Comparison of ENCODE assay signal across 7 cellular contexts in the genomic region with DNA sequence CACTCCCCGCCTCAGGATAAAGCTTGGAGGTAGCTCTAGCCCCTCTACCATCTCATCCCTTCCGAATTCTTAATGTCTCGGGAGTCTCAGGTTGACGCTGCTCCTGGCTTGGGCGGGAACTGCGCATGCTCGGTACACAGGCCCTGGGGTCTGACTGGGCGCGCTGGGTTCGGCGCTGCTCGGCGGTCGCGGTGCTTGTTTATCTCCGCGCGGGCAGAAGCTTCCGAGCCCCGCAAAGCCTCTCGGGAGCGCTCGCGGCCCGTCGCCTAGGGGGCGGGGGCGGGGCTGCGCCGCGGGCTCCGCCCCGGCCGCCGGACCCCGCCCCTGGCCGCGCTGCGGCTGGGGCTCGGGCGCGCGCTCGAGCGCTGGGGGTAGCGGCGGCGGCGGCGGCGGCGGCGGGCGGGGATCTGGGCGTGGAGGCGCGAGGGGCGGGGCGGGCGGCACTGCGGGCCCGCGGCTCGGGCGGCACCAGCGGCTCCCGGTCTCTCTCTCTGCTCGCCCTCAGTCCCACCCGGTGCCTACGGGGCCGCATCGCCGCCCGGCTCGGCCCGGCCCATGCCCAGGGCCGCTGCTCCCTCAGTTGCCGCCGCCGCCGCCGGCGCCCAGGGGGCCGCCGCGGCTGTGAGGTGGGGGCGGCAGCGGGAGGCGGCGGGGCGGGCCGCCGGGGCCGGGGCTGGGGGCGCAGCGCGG. TPM values are rescaled to one million over a fixed set of nuclear protein-coding genes. Genes with fewer than 3 reads are reported as not detected.
DNase-seq lines count a peak whose midpoint lies in the region; ATAC-seq and TF ChIP-seq lines count a peak whose summit lies in the region.

A gene (plus strand): TSS at position 443 of the 690 bp plus-strand sequence. CDS start 302 bp downstream, outside the sequence.

- peaks cover 20% of the 10 kb centered on the region for H3K27me3 Mint-ChIP-seq in brain

- H3K4me3 ChIP-seq in iPS-11a (ENCODE audit: low read depth, low read length) (peak within 1 kb of the TSS; percentile 92), skeletal muscle cell (ENCODE audit: low read depth, low read length) (peak within 1 kb of the TSS; percentile 87)

- DNase-seq in NCI-H2107 treated with DMSO at 0.1 percent for 48 hours (lab: John Stamatoyannopoulos, UW; ENCODE audit: unreplicated experiment) (peak; percentile 83), UCSD-AML1 (lab: John Stamatoyannopoulos, UW; ENCODE audit: unreplicated experiment) (peak; percentile 90), skeletal muscle cell (ENCODE audit: low read depth) (peak; percentile 75)

- H3K27ac Mint-ChIP-seq in brain = peak within 1 kb of the TSS; percentile 98 to 100 (median 99)

- no peak for TF ChIP-seq CTCF in brain (conservative IDR thresholded peaks at IDR 0.05)

- H3K4me3 Mint-ChIP-seq in brain = peak within 1 kb of the TSS; percentile 96 to 99 (median 98)

- H3K36me3 Mint-ChIP-seq in brain = peaks cover 4% of the 10 kb centered on the region

- peak; percentile 22 for ATAC-seq in GM18520 (IDR thresholded peaks at IDR 0.05; ENCODE audit: unreplicated experiment)
- peak; percentile 40 for ATAC-seq in HG03064 (IDR thresholded peaks at IDR 0.05; ENCODE audit: low read depth, unreplicated experiment)

- no peaks in the 10 kb centered on the region for H3K9me3 Mint-ChIP-seq in brain

- H3K4me1 Mint-ChIP-seq in brain = peaks cover 34% of the 10 kb centered on the region

RNA-seq across cellular contexts. Expression of the gene that starts here (rescaled TPM):
- polyA plus RNA-seq in brain (ENCODE audit: insufficient read depth, low read depth, low replicate concordance) = 15.3 TPM

Comparison
In these comparisons a context has a peak if more than half of its experiments do, and no peak if none do; other contexts are left out.
1. Peak in every context shown above with its lines: DNase-seq, ATAC-seq and H3K4me3 ChIP-seq.